In the genomic region with DNA sequence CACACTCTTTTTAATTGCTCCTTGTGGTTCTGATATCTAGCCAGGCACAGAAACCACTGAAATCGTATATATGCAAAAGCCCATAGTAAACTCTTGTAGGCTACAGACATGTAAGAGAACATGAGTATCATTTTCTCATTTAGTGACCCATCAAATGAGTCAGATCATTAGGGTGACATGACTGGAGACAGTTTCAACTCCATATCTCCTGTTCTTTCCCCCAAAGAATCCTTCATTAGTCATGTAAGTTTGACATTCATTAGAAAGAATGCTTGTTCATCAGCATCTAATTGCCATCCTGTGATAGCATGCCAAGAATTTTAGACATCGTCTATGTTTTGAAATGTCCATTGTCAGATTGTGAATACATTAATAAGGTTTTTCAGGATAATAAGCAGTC, we compare ENCODE assay signal across 1 cellular context.
TF ChIP-seq lines count a peak whose summit lies in the region.

No MANE protein-coding gene starts in this region.

TF ChIP-seq in IMR-90, 13 proteins besides CTCF, POLR2A, EP300 and RAD21 (continued from another document):
- TF ChIP-seq ELK1 (IDR thresholded peaks at IDR 0.05; ENCODE audit: borderline replicate concordance, low read depth, low read length) (no peak), CHD1 (IDR thresholded peaks at IDR 0.05; ENCODE audit: low read depth, low read length) (no peak), SMC3 (IDR thresholded peaks at IDR 0.05; ENCODE audit: low read depth, low read length) (no peak), NFE2L2 (IDR thresholded peaks at IDR 0.05; ENCODE audit: low read depth, low read length) (no peak), BHLHE40 (IDR thresholded peaks at IDR 0.05; ENCODE audit: low read depth, low read length) (no peak), MXI1 (IDR thresholded peaks at IDR 0.05; ENCODE audit: borderline replicate concordance, low read depth, low read length) (no peak), RCOR1 (IDR thresholded peaks at IDR 0.05; ENCODE audit: insufficient replicate concordance, low read length) (no peak), MAZ (IDR thresholded peaks at IDR 0.05; ENCODE audit: borderline replicate concordance, low read depth, low read length) (no peak), MAFK (IDR thresholded peaks at IDR 0.05; ENCODE audit: low read depth, low read length) (no peak), RFX5 (IDR thresholded peaks at IDR 0.05; ENCODE audit: low read depth, low read length) (no peak), FOS (IDR thresholded peaks at IDR 0.05; ENCODE audit: low read depth, low read length) (no peak), USF2 (IDR thresholded peaks at IDR 0.05; ENCODE audit: low read depth, low read length) (no peak)
